Comparison of ENCODE assay signal across 8 cellular contexts in the genomic region with DNA sequence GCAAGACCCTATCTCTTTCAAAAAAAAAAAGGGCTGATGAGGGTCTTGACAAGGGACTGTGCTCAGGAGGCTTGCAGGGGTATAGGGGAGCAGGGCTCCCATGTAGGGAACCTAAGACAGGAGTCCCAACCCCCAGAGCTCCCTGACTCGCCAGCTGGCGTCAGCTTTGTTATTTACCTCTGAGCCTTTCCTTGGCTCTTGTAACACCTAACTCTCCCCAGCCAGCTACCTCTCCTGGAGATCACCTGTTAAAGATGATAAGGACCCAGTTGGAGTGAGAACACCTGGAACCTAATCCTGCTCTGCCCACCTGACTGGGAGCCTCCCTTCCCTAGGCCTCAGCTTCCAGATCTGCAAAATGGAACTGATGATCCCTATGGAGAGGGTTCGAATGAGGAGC. TPM values are rescaled to one million over a fixed set of nuclear protein-coding genes. Genes with fewer than 3 reads are reported as not detected.
DNase-seq lines count a peak whose midpoint lies in the region; ATAC-seq lines count a peak whose summit lies in the region.
"Had no signal": no experiment of that assay in that cellular context is flagged by ENCODE, and none has a peak within 500 bp of the region (broad histone marks: within the 10 kb centered on the region; RNA-seq: fewer than 3 reads in every experiment).

No MANE protein-coding gene starts in this region.

- H3K4me1 Mint-ChIP-seq in activated CD4-positive, alpha-beta T cell treated with anti-CD3 and anti-CD28 coated beads, Interleukin-2, amount 10 ng/mL, durations not matched to agents 24 days and 14 days, result peaks cover 43% of the 10 kb centered on the region

- peak overlapping the region; percentile 40 for H3K4me3 Mint-ChIP-seq in activated CD4-positive, alpha-beta T cell treated with anti-CD3 and anti-CD28 coated beads, Interleukin-2, amount 10 ng/mL, durations not matched to agents 24 days and 14 days
- H3K4me3 Mint-ChIP-seq: memory B cell had no signal

- no peak overlapping the region for H3K4me3 ChIP-seq in skin epidermis
- H3K4me3 ChIP-seq: breast epithelium had no signal

- intact Hi-C loops in activated CD4-positive, alpha-beta T cell treated with anti-CD3 and anti-CD28 coated beads, Interleukin-2, amount 10 ng/mL, durations not matched to agents 24 days and 14 days (cut with micrococcal nuclease), result loop anchor here (1.0 to 2.0 kb wide), 3 partner anchors 15 to 93 kb away; a partner anchor contains a TSS

- peak overlapping the region; percentile 92 for H3K27ac Mint-ChIP-seq in activated CD4-positive, alpha-beta T cell treated with anti-CD3 and anti-CD28 coated beads, Interleukin-2, amount 10 ng/mL, durations not matched to agents 24 days and 14 days
- H3K27ac Mint-ChIP-seq: memory B cell had no signal

- H3K27me3 Mint-ChIP-seq in activated CD4-positive, alpha-beta T cell treated with anti-CD3 and anti-CD28 coated beads, Interleukin-2, amount 10 ng/mL, durations not matched to agents 24 days and 14 days, result no peaks in the 10 kb centered on the region
- H3K27me3 Mint-ChIP-seq: memory B cell had no signal

- ATAC-seq in GM18867 (IDR thresholded peaks at IDR 0.05; ENCODE audit: unreplicated experiment), result no peak

- H3K9me3 Mint-ChIP-seq in activated CD4-positive, alpha-beta T cell treated with anti-CD3 and anti-CD28 coated beads, Interleukin-2, amount 10 ng/mL, durations not matched to agents 24 days and 14 days, result no peaks in the 10 kb centered on the region
- H3K9me3 Mint-ChIP-seq: memory B cell had no signal

- H3K36me3 Mint-ChIP-seq in activated CD4-positive, alpha-beta T cell treated with anti-CD3 and anti-CD28 coated beads, Interleukin-2, amount 10 ng/mL, durations not matched to agents 24 days and 14 days (ENCODE audit: low read depth), result peaks cover 14% of the 10 kb centered on the region
- H3K36me3 Mint-ChIP-seq: memory B cell had no signal

- peak overlapping the region; percentile 40 for H3K27ac ChIP-seq in angular gyrus (ENCODE audit: low read depth, low read length)
- peak overlapping the region in 16 of 21 experiments; percentile 1 to 78 (median 48) for H3K27ac ChIP-seq in skin epidermis
- H3K27ac ChIP-seq: breast epithelium had no signal

- no peak for DNase-seq in activated CD4-positive, alpha-beta T cell treated with anti-CD3 and anti-CD28 coated beads, Interleukin-2, amount 10 ng/mL, durations not matched to agents 24 days and 14 days
- no peak for DNase-seq in activated CD4-positive, alpha-beta T cell treated with anti-CD3 and anti-CD28 coated beads, Interleukin-2, amount 50 U/mL, for 1 hour
- no peak for DNase-seq in LoVo (ENCODE audit: low spot score)

RNA-seq across cellular contexts. Expression of a gene that starts 13.2 kb away (rescaled TPM):
- total RNA-seq in activated CD4-positive, alpha-beta T cell treated with anti-CD3 and anti-CD28 coated beads, Interleukin-2, amount 10 ng/mL, durations not matched to agents 24 days and 14 days, result 6.6 and 7.4 TPM in 2 replicates

RNA-seq across cellular contexts. Expression of a gene that starts 18.9 kb away (rescaled TPM):
- total RNA-seq in activated CD4-positive, alpha-beta T cell treated with anti-CD3 and anti-CD28 coated beads, Interleukin-2, amount 10 ng/mL, durations not matched to agents 24 days and 14 days, result 8.0 and 10.3 TPM in 2 replicates

RNA-seq across cellular contexts. Expression of a gene that starts 41.9 kb away (rescaled TPM):
- total RNA-seq in activated CD4-positive, alpha-beta T cell treated with anti-CD3 and anti-CD28 coated beads, Interleukin-2, amount 10 ng/mL, durations not matched to agents 24 days and 14 days, result 0.35 and 0.45 TPM in 2 replicates

RNA-seq across cellular contexts. Expression of a gene that starts 45.8 kb away (rescaled TPM):
- total RNA-seq in activated CD4-positive, alpha-beta T cell treated with anti-CD3 and anti-CD28 coated beads, Interleukin-2, amount 10 ng/mL, durations not matched to agents 24 days and 14 days, result 2.1 and 2.6 TPM in 2 replicates

RNA-seq across cellular contexts. Expression of a gene that starts 57.1 kb away (rescaled TPM):
- 170 and 173 TPM in 2 replicates for total RNA-seq in activated CD4-positive, alpha-beta T cell treated with anti-CD3 and anti-CD28 coated beads, Interleukin-2, amount 10 ng/mL, durations not matched to agents 24 days and 14 days
